ENCODE assay signal across 1 cellular context in genomic region chr10:5289228-5289627, GRCh38.
TF ChIP-seq lines count a peak whose summit lies in the region.

No MANE protein-coding gene starts in this region.

TF ChIP-seq in K562, 482 proteins besides CTCF, POLR2A, EP300 and RAD21:
- TF ChIP-seq BCOR (IDR thresholded peaks at IDR 0.05), result peak; percentile 41; the same call in 1 of the 2 replicates
- TF ChIP-seq ZNF146 (CRISPR knock-in tag; IDR thresholded peaks at IDR 0.05; ENCODE audit: unreplicated experiment), result peak; percentile 93
- TF ChIP-seq RBM25 (IDR thresholded peaks at IDR 0.05; ENCODE audit: low read depth, low read length, severe bottlenecking), result peak; percentile 47
- 0 out of 4 replicates have a peak, but pooled peaks of 1 of the 2 experiments have one; percentile 30 for TF ChIP-seq KDM1A (IDR thresholded peaks at IDR 0.05)
